ENCODE assay signal across 16 cellular contexts in the genomic region with DNA sequence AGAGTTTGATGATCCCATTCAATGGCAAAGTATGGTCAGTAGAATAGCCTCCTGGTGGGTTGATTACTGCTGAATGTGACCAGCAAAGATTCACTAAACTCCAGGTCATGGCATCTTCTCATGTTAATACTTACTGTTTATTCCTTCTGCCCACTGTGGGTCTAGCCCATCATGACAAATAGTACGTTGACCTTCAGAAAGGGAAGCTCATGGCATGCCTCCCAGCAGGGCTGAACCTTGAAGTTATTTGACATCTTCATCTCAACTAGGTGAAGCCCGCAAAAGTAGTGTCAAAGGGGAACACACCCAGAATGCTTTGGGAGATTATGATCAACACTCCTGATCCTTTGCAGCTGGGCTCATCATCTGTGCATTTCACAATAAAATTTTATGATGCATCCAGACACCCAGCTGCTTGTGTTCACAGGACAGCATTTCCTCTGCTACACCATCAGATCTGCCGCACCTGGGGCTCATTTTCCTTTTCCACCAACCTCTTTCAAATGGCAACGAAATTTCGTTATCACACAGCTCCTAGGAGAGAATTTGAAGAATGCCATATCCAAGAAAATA. TPM values are rescaled to one million over a fixed set of nuclear protein-coding genes. Genes with fewer than 3 reads are reported as not detected.
DNase-seq lines count a peak whose midpoint lies in the region; ATAC-seq lines count a peak whose summit lies in the region.
"Had no signal": no experiment of that assay in that cellular context is flagged by ENCODE, and none has a peak within 500 bp of the region (broad histone marks: within the 10 kb centered on the region; RNA-seq: fewer than 3 reads in every experiment).

No MANE protein-coding gene starts in this region.

- H3K27me3 Mint-ChIP-seq in activated CD4-positive, alpha-beta T cell treated with anti-CD3 and anti-CD28 coated beads, Interleukin-2, amount 10 ng/mL, durations not matched to agents 24 days and 14 days = peaks cover 3% of the 10 kb centered on the region
- peaks cover 17% of the 10 kb centered on the region for H3K27me3 Mint-ChIP-seq in dendritic cell treated with granulocyte-macrophage colony-stimulating factor and Interleukin-4, amounts not matched to agents 40 ng/mL and 50 ng/mL, for 4 days

- H3K27ac Mint-ChIP-seq in activated CD4-positive, alpha-beta T cell treated with anti-CD3 and anti-CD28 coated beads, Interleukin-2, amount 10 ng/mL, durations not matched to agents 24 days and 14 days = no peak overlapping the region
- peak overlapping the region; percentile 50 for H3K27ac Mint-ChIP-seq in dendritic cell treated with granulocyte-macrophage colony-stimulating factor and Interleukin-4, amounts not matched to agents 40 ng/mL and 50 ng/mL, for 4 days
- H3K27ac Mint-ChIP-seq: CD4-positive, alpha-beta T cell; IgD-negative memory B cell had no signal

- peak; percentile 15 for DNase-seq in activated CD4-positive, alpha-beta T cell treated with anti-CD3 and anti-CD28 coated beads, Interleukin-2, amount 10 ng/mL, durations not matched to agents 24 days and 14 days
- DNase-seq in activated CD4-positive, alpha-beta T cell treated with anti-CD3 and anti-CD28 coated beads for 48 hours = no peak
- DNase-seq in MV-4-11 (lab: John Stamatoyannopoulos, UW) = peak; percentile 26
- no peak for DNase-seq in NCI-H2196 (lab: John Stamatoyannopoulos, UW; ENCODE audit: unreplicated experiment)
- DNase-seq in NCI-H146 (lab: John Stamatoyannopoulos, UW) = no peak
- DNase-seq: Calu3; CD4-positive, alpha-beta T cell; DND-41; GF-D8; Kasumi-1; NCI-H2227 treated with DMSO at 0.1 percent for 48 hours; RPMI8226 had no signal

- H3K9me3 Mint-ChIP-seq in activated CD4-positive, alpha-beta T cell treated with anti-CD3 and anti-CD28 coated beads, Interleukin-2, amount 10 ng/mL, durations not matched to agents 24 days and 14 days = peaks cover 6% of the 10 kb centered on the region
- no peaks in the 10 kb centered on the region for H3K9me3 Mint-ChIP-seq in dendritic cell treated with granulocyte-macrophage colony-stimulating factor and Interleukin-4, amounts not matched to agents 40 ng/mL and 50 ng/mL, for 4 days
- H3K9me3 Mint-ChIP-seq: CD4-positive, alpha-beta T cell had no signal

- H3K36me3 Mint-ChIP-seq in activated CD4-positive, alpha-beta T cell treated with anti-CD3 and anti-CD28 coated beads, Interleukin-2, amount 10 ng/mL, durations not matched to agents 24 days and 14 days (ENCODE audit: low read depth) = no peaks in the 10 kb centered on the region
- H3K36me3 Mint-ChIP-seq in dendritic cell treated with granulocyte-macrophage colony-stimulating factor and Interleukin-4, amounts not matched to agents 40 ng/mL and 50 ng/mL, for 4 days (ENCODE audit: low read depth) = no peaks in the 10 kb centered on the region

- ATAC-seq in GM19452 (IDR thresholded peaks at IDR 0.05; ENCODE audit: unreplicated experiment) = no peak

- no peak overlapping the region for H3K4me3 Mint-ChIP-seq in activated CD4-positive, alpha-beta T cell treated with anti-CD3 and anti-CD28 coated beads, Interleukin-2, amount 10 ng/mL, durations not matched to agents 24 days and 14 days
- no peak overlapping the region for H3K4me3 Mint-ChIP-seq in dendritic cell treated with granulocyte-macrophage colony-stimulating factor and Interleukin-4, amounts not matched to agents 40 ng/mL and 50 ng/mL, for 4 days
- H3K4me3 Mint-ChIP-seq: CD4-positive, alpha-beta T cell; IgD-negative memory B cell had no signal

- intact Hi-C loops in activated CD4-positive, alpha-beta T cell treated with anti-CD3 and anti-CD28 coated beads, Interleukin-2, amount 10 ng/mL, durations not matched to agents 24 days and 14 days (cut with micrococcal nuclease) = no loop called here
- intact Hi-C loops in dendritic cell treated with granulocyte-macrophage colony-stimulating factor and Interleukin-4, amounts not matched to agents 40 ng/mL and 50 ng/mL, for 4 days (cut with micrococcal nuclease) = no loop called here

- H3K4me1 Mint-ChIP-seq in activated CD4-positive, alpha-beta T cell treated with anti-CD3 and anti-CD28 coated beads, Interleukin-2, amount 10 ng/mL, durations not matched to agents 24 days and 14 days = no peaks in the 10 kb centered on the region
- H3K4me1 Mint-ChIP-seq in dendritic cell treated with granulocyte-macrophage colony-stimulating factor and Interleukin-4, amounts not matched to agents 40 ng/mL and 50 ng/mL, for 4 days (ENCODE audit: low read depth) = peaks cover 27% of the 10 kb centered on the region

RNA-seq across cellular contexts. Expression of a gene that starts 49.6 kb away (rescaled TPM):
- 5.7 and 7.2 TPM in 2 replicates for total RNA-seq in activated CD4-positive, alpha-beta T cell treated with anti-CD3 and anti-CD28 coated beads, Interleukin-2, amount 10 ng/mL, durations not matched to agents 24 days and 14 days
- total RNA-seq: A673 had no signal

Comparison
In these comparisons a context has a peak if more than half of its experiments do, and no peak if none do; other contexts are left out.
1. DNase-seq: peak in activated CD4-positive, alpha-beta T cell treated with anti-CD3 and anti-CD28 coated beads, Interleukin-2, amount 10 ng/mL, durations not matched to agents 24 days and 14 days (single experiment) and MV-4-11 (single experiment); none in activated CD4-positive, alpha-beta T cell treated with anti-CD3 and anti-CD28 coated beads for 48 hours (single experiment), NCI-H2196 (single experiment) and NCI-H146 (single experiment).